16 cellular contexts compared by ENCODE assay signal in the genomic region with DNA sequence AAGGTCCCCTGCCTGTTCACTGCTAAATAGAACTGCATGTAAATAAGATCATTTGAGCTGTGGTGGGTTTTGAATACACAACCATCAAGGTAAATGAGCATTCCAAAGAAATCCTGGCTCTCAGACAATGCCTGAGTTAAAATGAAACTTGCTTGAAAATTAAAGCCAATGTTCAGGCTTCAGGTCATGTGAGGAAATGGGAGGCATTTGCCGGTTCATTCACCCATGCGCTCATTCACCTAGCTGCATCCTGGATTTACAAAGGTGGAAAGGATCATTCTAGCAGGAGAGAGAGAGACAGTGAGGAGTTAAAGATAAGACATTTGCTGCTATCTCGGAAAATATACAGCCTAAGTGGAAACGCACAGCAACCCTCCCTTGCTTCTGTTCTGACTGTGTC.
"Had no signal": no experiment of that assay in that cellular context is flagged by ENCODE, and none has a peak within 500 bp of the region (broad histone marks: within the 10 kb centered on the region; RNA-seq: fewer than 3 reads in every experiment).

No MANE protein-coding gene starts in this region.

- H3K9me3 ChIP-seq: lower lobe of right lung, neutrophil, pancreas, psoas muscle, stomach, transverse colon, uterus had no signal

- DNase-seq: activated gamma-delta T cell treated with Interleukin-2 at 50 U/mL for 16 hours; activated T-cell treated with anti-CD3 and anti-CD28 coated beads, Interleukin-2, amount 50 U/mL, for 1 hour; aorta; foreskin melanocyte; lower lobe of right lung; naive thymus-derived CD8-positive, alpha-beta T cell; pancreas; psoas muscle; right cardiac atrium; stimulated activated CD4-positive, alpha-beta T cell treated with anti-CD3 and anti-CD28 coated beads, Interleukin-1b, Interleukin-23, amount 100 ng/mL, for 48 hours; stomach; transverse colon; uterus had no signal

- H3K36me3 ChIP-seq: lower lobe of right lung, neutrophil, pancreas, stomach, transverse colon, uterus had no signal

- H3K4me3 ChIP-seq: lower lobe of right lung, pancreas, psoas muscle, stomach, transverse colon, uterus had no signal

- H3K27me3 ChIP-seq: neutrophil, pancreas, transverse colon, uterus had no signal

- H3K27ac ChIP-seq: lower lobe of right lung, neutrophil, pancreas, psoas muscle, transverse colon, uterus had no signal

- ATAC-seq: activated naive CD4-positive, alpha-beta T cell treated with anti-CD3 and anti-CD28 coated beads, Interleukin-2, amount 50 U/mL, for 72 hours; lower lobe of right lung; naive thymus-derived CD8-positive, alpha-beta T cell; pancreas; psoas muscle; right cardiac atrium; stimulated activated memory B cell treated with anti-CD40 and anti-IgM and Interleukin-4, amounts not matched to agents 10 μg/mL and 1 μg/mL and 100 μg/mL, for 72 hours had no signal

- H3K4me1 ChIP-seq: pancreas, uterus had no signal
